8 cellular contexts compared by ENCODE assay signal in genomic region chr6:135053433-135053832, GRCh38. TPM values are rescaled to one million over a fixed set of nuclear protein-coding genes. Genes with fewer than 3 reads are reported as not detected.
DNase-seq lines count a peak whose midpoint lies in the region; ATAC-seq, FAIRE-seq and TF ChIP-seq lines count a peak whose summit lies in the region.

No MANE protein-coding gene starts in this region.

- POLR2A ChIA-PET in activated naive CD8-positive, alpha-beta T cell treated with anti-CD3 and anti-CD28 coated beads, Interleukin-2, amount 10 ng/mL, durations not matched to agents 7 days and 5 days (lab: Charles Lee) = interaction anchor here (2.1 to 3.0 kb wide), 3 partner anchors 33 to 129 kb away, joined by 20 to 62 read pairs (median 35); partner anchors contain the start of gene MYB
- POLR2A ChIA-PET in HepG2 (lab: Yijun Ruan, JAX) = no interaction called here

- no peak for TF ChIP-seq POLR2A in HepG2 (IDR thresholded peaks at IDR 0.05; ENCODE audit: insufficient read depth in 1 of 2, low read depth in 2 of 2, low read length in 2 of 2)

- no peaks in the 10 kb centered on the region for H3K27me3 Mint-ChIP-seq in activated naive CD8-positive, alpha-beta T cell treated with anti-CD3 and anti-CD28 coated beads, Interleukin-2, amount 10 ng/mL, durations not matched to agents 7 days and 5 days

- H3K4me2 ChIP-seq in HepG2 (ENCODE audit: low read depth, low read length) = peak overlapping the region; percentile 66

- H3K4me1 Mint-ChIP-seq in activated naive CD8-positive, alpha-beta T cell treated with anti-CD3 and anti-CD28 coated beads, Interleukin-2, amount 10 ng/mL, durations not matched to agents 7 days and 5 days = peaks cover 31% of the 10 kb centered on the region

- H3K27ac Mint-ChIP-seq in activated naive CD8-positive, alpha-beta T cell treated with anti-CD3 and anti-CD28 coated beads, Interleukin-2, amount 10 ng/mL, durations not matched to agents 7 days and 5 days = peak overlapping the region; percentile 90

- TF ChIP-seq CTCF in left ventricle myocardium inferior (IDR thresholded peaks at IDR 0.05; ENCODE audit: borderline replicate concordance) = no peak
- TF ChIP-seq CTCF in HepG2 (CRISPR knock-in tag; IDR thresholded peaks at IDR 0.05) = no peak
- TF ChIP-seq CTCF in upper lobe of right lung (IDR thresholded peaks at IDR 0.05) = no peak

- WGBS in HepG2 (ENCODE audit: low lambda C conversion rate) = 14% methylated on average over 2 of the region's 2 CpGs

- BruUV-seq in HepG2 (replicated peaks; lab: Mats Ljungman, UMichigan) = TSS peak; percentile 68

- H3K9me3 ChIP-seq in left ventricle myocardium inferior (replicated peaks) (no peaks in the 10 kb centered on the region), HepG2 (ENCODE audit: low read length) (no peaks in the 10 kb centered on the region), upper lobe of right lung (no peaks in the 10 kb centered on the region)

- H3K4me3 Mint-ChIP-seq in activated naive CD8-positive, alpha-beta T cell treated with anti-CD3 and anti-CD28 coated beads, Interleukin-2, amount 10 ng/mL, durations not matched to agents 7 days and 5 days = peak overlapping the region; percentile 87

- H3K36me3 ChIP-seq in left ventricle myocardium inferior (peaks cover 14% of the 10 kb centered on the region), HepG2 (replicated peaks in 1 of 2; ENCODE audit: control insufficient read depth in 1 of 2, insufficient read depth in 2 of 2, low read length in 2 of 2) (peaks cover 4 to 13% of the 10 kb centered on the region in 2 experiments), upper lobe of right lung (peaks cover 14% of the 10 kb centered on the region)

- CTCF ChIA-PET in HepG2 (lab: Yijun Ruan, JAX; ENCODE audit: low intra/inter-chr PET ratio, low total read pairs) = no interaction called here

- H3K4me1 ChIP-seq in left ventricle myocardium inferior (peaks cover 26% of the 10 kb centered on the region), HepG2 (ENCODE audit: insufficient read depth, low read length) (peaks cover 27% of the 10 kb centered on the region), upper lobe of right lung (peaks cover 17% of the 10 kb centered on the region)

- TF ChIP-seq RAD21 in HepG2 (CRISPR knock-in tag; IDR thresholded peaks at IDR 0.05) = no peak

- no peak for FAIRE-seq in HepG2 (lab: Jason Lieb, UNC)

- peaks cover 6% of the 10 kb centered on the region; the same call in 1 of the 2 replicates for H4K20me1 ChIP-seq in HepG2 (ENCODE audit: insufficient read depth, low read length)

- intact Hi-C loops in left ventricle myocardium inferior (cut with micrococcal nuclease) (no loop called here), left ventricle myocardium superior (cut with micrococcal nuclease) (no loop called here), HepG2 (cut with micrococcal nuclease; ENCODE audit: unreplicated experiment) (no loop called here), upper lobe of right lung (cut with DNase I) (no loop called here)

- H3K27ac ChIP-seq in left ventricle myocardium inferior (replicated peaks) (no peak overlapping the region), HepG2 (ENCODE audit: extremely low read length, insufficient read depth, low read length) (peak overlapping the region; percentile 83), upper lobe of right lung (no peak overlapping the region)

- DNase-seq in left ventricle myocardium inferior (no peak), left ventricle myocardium superior (no peak), HepG2 (ENCODE audit: low spot score) (no peak), upper lobe of right lung (no peak), NCI-H510A (lab: John Stamatoyannopoulos, UW) (no peak)
- no peak for DNase-seq in activated naive CD8-positive, alpha-beta T cell treated with anti-CD3 and anti-CD28 coated beads, Interleukin-2, amount 10 ng/mL, durations not matched to agents 7 days and 5 days

- TF ChIP-seq EP300 in HepG2 (IDR thresholded peaks at IDR 0.05; ENCODE audit: low read depth in 2 of 2, low read length in 2 of 2) (no peak), HepG2 (CRISPR knock-in tag; IDR thresholded peaks at IDR 0.05; ENCODE audit: borderline replicate concordance) (no peak)

- H3K9me3 Mint-ChIP-seq in activated naive CD8-positive, alpha-beta T cell treated with anti-CD3 and anti-CD28 coated beads, Interleukin-2, amount 10 ng/mL, durations not matched to agents 7 days and 5 days = no peaks in the 10 kb centered on the region

- in situ Hi-C loops in HepG2 (cut with HindIII; ENCODE audit: extremely low pct_ligation_motif_present, low pct_unique_long_range_greater_than_20kb) = no loop called here

- no peak for ATAC-seq in left ventricle myocardium superior
- ATAC-seq in activated naive CD8-positive, alpha-beta T cell treated with anti-CD3 and anti-CD28 coated beads, Interleukin-2, amount 10 ng/mL, durations not matched to agents 7 days and 5 days (ENCODE audit: low read depth) = no peak
- no peak for ATAC-seq in HepG2
- no peak for ATAC-seq in upper lobe of right lung
- no peak for ATAC-seq in HG03280 (IDR thresholded peaks at IDR 0.05; ENCODE audit: unreplicated experiment)
- ATAC-seq in HG03354 (IDR thresholded peaks at IDR 0.05; ENCODE audit: poor library complexity, severe bottlenecking, unreplicated experiment) = no peak

- peaks cover 59% of the 10 kb centered on the region for H3K79me2 ChIP-seq in HepG2 (ENCODE audit: insufficient read depth, low read length)

- peaks cover 15% of the 10 kb centered on the region for H3K36me3 Mint-ChIP-seq in activated naive CD8-positive, alpha-beta T cell treated with anti-CD3 and anti-CD28 coated beads, Interleukin-2, amount 10 ng/mL, durations not matched to agents 7 days and 5 days

- H3K27me3 ChIP-seq in left ventricle myocardium inferior (ENCODE audit: low read depth) (no peaks in the 10 kb centered on the region), HepG2 (ENCODE audit: control insufficient read depth in 1 of 2, insufficient read depth in 2 of 2, low read length in 2 of 2) (no peaks in the 10 kb centered on the region; a peak in 1 of 5 replicates), upper lobe of right lung (no peaks in the 10 kb centered on the region)

- peak overlapping the region; percentile 95 for H3K9ac ChIP-seq in HepG2 (ENCODE audit: insufficient read depth, low read depth, low read length)

- H3K4me3 ChIP-seq in left ventricle myocardium inferior (peak overlapping the region; percentile 83), HepG2 (replicated peaks in 1 of 3; ENCODE audit: insufficient read depth in 1 of 3, low read depth in 2 of 3, low read length in 3 of 3) (peak overlapping the region; percentile 83 to 93 (median 86); a peak in 5 of 6 replicates), upper lobe of right lung (peak overlapping the region; percentile 82)

- no peak overlapping the region for H2AFZ ChIP-seq in HepG2 (ENCODE audit: low read length)

TF ChIP-seq in HepG2, 621 proteins besides CTCF, POLR2A, EP300 and RAD21 (continues in another document):
- TF ChIP-seq CENPBD1 (CRISPR knock-in tag; IDR thresholded peaks at IDR 0.05; ENCODE audit: borderline replicate concordance, low read depth) = no peak
- no peak for TF ChIP-seq UBTF (CRISPR knock-in tag; IDR thresholded peaks at IDR 0.05)
- no peak for TF ChIP-seq ARNTL (CRISPR knock-in tag; IDR thresholded peaks at IDR 0.05)

RNA-seq across cellular contexts. Expression of gene HBS1L, which starts 1.2 kb away (rescaled TPM):
- total RNA-seq in left ventricle myocardium inferior = 87.1 TPM
- total RNA-seq in left ventricle myocardium superior = 89.8 TPM
- total RNA-seq in activated naive CD8-positive, alpha-beta T cell treated with anti-CD3 and anti-CD28 coated beads, Interleukin-2, amount 10 ng/mL, durations not matched to agents 7 days and 5 days = 10 to 100 TPM; 72.6 to 72.7 TPM
- total RNA-seq in HepG2 (2016; rRNA removed; fragmentation: Illumina TruSeq; extraction: Trizol) = 138 and 222 TPM in 2 replicates
- 36.1 and 37.3 TPM in 2 replicates for total RNA-seq in HepG2 (2016; cell fraction: cytosol; rRNA removed; fragmentation: Illumina TruSeq; extraction: Trizol; ENCODE audit: low read depth)
- 138 and 235 TPM in 2 replicates for total RNA-seq in HepG2 (2016; cell fraction: insoluble cytoplasmic fraction; rRNA removed; fragmentation: Illumina TruSeq; extraction: Trizol)
- total RNA-seq in HepG2 (2016; cell fraction: membrane; rRNA removed; fragmentation: Illumina TruSeq; extraction: Trizol) = 62.1 and 65.5 TPM in 2 replicates
- total RNA-seq in HepG2 (2016; cell fraction: nucleus; rRNA removed; fragmentation: Illumina TruSeq; extraction: Trizol) = 87.5 and 92.8 TPM in 2 replicates
- 33.6 and 44.1 TPM in 2 replicates for polyA plus RNA-seq in HepG2 (2011; rRNA removed)
- polyA plus RNA-seq in HepG2 (2011; cell fraction: cytosol; rRNA removed) = 19.1 and 28.9 TPM in 2 replicates
- 13.8 and 19.0 TPM in 2 replicates for polyA plus RNA-seq in HepG2 (2011; cell fraction: nucleus; rRNA removed)
- 54.5 and 55.2 TPM in 2 replicates for polyA plus RNA-seq in HepG2 (2012)
- polyA plus RNA-seq in HepG2 (2016; cell fraction: cytosol; fragmentation: Illumina TruSeq; extraction: Trizol; ENCODE audit: low read depth) = 6.9 and 8.3 TPM in 2 replicates
- 137 and 159 TPM in 2 replicates for polyA plus RNA-seq in HepG2 (2016; cell fraction: insoluble cytoplasmic fraction; fragmentation: Illumina TruSeq; extraction: Trizol; ENCODE audit: low read depth)
- 19.7 and 20.8 TPM in 2 replicates for polyA plus RNA-seq in HepG2 (2016; cell fraction: membrane; fragmentation: Illumina TruSeq; extraction: Trizol; ENCODE audit: low read depth)
- polyA plus RNA-seq in HepG2 (2016; cell fraction: nucleus; fragmentation: Illumina TruSeq; extraction: Trizol; ENCODE audit: insufficient read depth, low read depth) = 54.7 and 61.1 TPM in 2 replicates
- 30.9 and 38.9 TPM in 2 replicates for polyA minus RNA-seq in HepG2 (2011; rRNA and poly(A)+ RNA removed; ENCODE audit: low replicate concordance)
- polyA minus RNA-seq in HepG2 (2011; cell fraction: cytosol; rRNA and poly(A)+ RNA removed) = 39.6 and 42.2 TPM in 2 replicates
- polyA minus RNA-seq in HepG2 (2011; cell fraction: nucleus; rRNA and poly(A)+ RNA removed) = 115 and 120 TPM in 2 replicates
- 48.2 TPM for total RNA-seq in upper lobe of right lung
